ENCODE assay signal across 8 cellular contexts in genomic region chr7:151631149-151631967, GRCh38.
DNase-seq lines count a peak whose midpoint lies in the region; ATAC-seq and TF ChIP-seq lines count a peak whose summit lies in the region.

No MANE protein-coding gene starts in this region.

- DNase-seq in activated naive CD4-positive, alpha-beta T cell treated with anti-CD3 and anti-CD28 coated beads, Interleukin-2, amount 10 ng/mL, durations not matched to agents 7 days and 5 days: no peak
- no peak for DNase-seq in activated naive CD4-positive, alpha-beta T cell treated with Interleukin-2 at 50 U/mL for 16 hours
- peak; percentile 75 for DNase-seq in NCI-H748 (lab: John Stamatoyannopoulos, UW; ENCODE audit: unreplicated experiment)
- DNase-seq in astrocyte of the cerebellum (ENCODE audit: low read depth): no peak
- DNase-seq in kidney tubule cell (ENCODE audit: low spot score): peak; percentile 56
- DNase-seq in activated CD8-positive, alpha-beta memory T cell treated with anti-CD3 and anti-CD28 coated beads, Interleukin-2, amount 50 U/mL, for 4 hours: no peak

- peak overlapping the region; percentile 78 for H3K4me3 ChIP-seq in astrocyte of the cerebellum (ENCODE audit: low read depth, low read length)

- H3K9me3 Mint-ChIP-seq in activated naive CD4-positive, alpha-beta T cell treated with anti-CD3 and anti-CD28 coated beads, Interleukin-2, amount 10 ng/mL, durations not matched to agents 7 days and 5 days: peaks cover 5% of the 10 kb centered on the region
- H3K9me3 Mint-ChIP-seq in stimulated activated naive CD8-positive, alpha-beta T cell treated with anti-CD3 and anti-CD28 coated beads, Interleukin-15, Interleukin-2, amounts not matched to agents 100 ng/mL and 50 ng/mL, for 24 hours: no peaks in the 10 kb centered on the region

- H3K27ac Mint-ChIP-seq in activated naive CD4-positive, alpha-beta T cell treated with anti-CD3 and anti-CD28 coated beads, Interleukin-2, amount 10 ng/mL, durations not matched to agents 7 days and 5 days: peak overlapping the region; percentile 82
- peak overlapping the region; percentile 24 for H3K27ac Mint-ChIP-seq in stimulated activated naive CD8-positive, alpha-beta T cell treated with anti-CD3 and anti-CD28 coated beads, Interleukin-15, Interleukin-2, amounts not matched to agents 100 ng/mL and 50 ng/mL, for 24 hours

- CTCF ChIA-PET in activated naive CD4-positive, alpha-beta T cell treated with anti-CD3 and anti-CD28 coated beads, Interleukin-2, amount 10 ng/mL, durations not matched to agents 7 days and 5 days (lab: Charles Lee): interaction anchor here (0.7 to 3.8 kb wide), 9 partner anchors 9 to 154 kb away, joined by 3 to 26 read pairs (median 5); partner anchors contain the start of gene RHEB

- peak; percentile 39 for TF ChIP-seq CTCF in astrocyte of the cerebellum (IDR thresholded peaks at IDR 0.05; ENCODE audit: low read depth, low read length, missing control alignments)

- ATAC-seq in HG02759 (IDR thresholded peaks at IDR 0.05; ENCODE audit: unreplicated experiment): peak; percentile 30

- H3K4me3 Mint-ChIP-seq in activated naive CD4-positive, alpha-beta T cell treated with anti-CD3 and anti-CD28 coated beads, Interleukin-2, amount 10 ng/mL, durations not matched to agents 7 days and 5 days: peak overlapping the region; percentile 83
- peak overlapping the region; percentile 84 for H3K4me3 Mint-ChIP-seq in stimulated activated naive CD8-positive, alpha-beta T cell treated with anti-CD3 and anti-CD28 coated beads, Interleukin-15, Interleukin-2, amounts not matched to agents 100 ng/mL and 50 ng/mL, for 24 hours

- H3K36me3 Mint-ChIP-seq in activated naive CD4-positive, alpha-beta T cell treated with anti-CD3 and anti-CD28 coated beads, Interleukin-2, amount 10 ng/mL, durations not matched to agents 7 days and 5 days: peaks cover 3% of the 10 kb centered on the region
- no peaks in the 10 kb centered on the region for H3K36me3 Mint-ChIP-seq in stimulated activated naive CD8-positive, alpha-beta T cell treated with anti-CD3 and anti-CD28 coated beads, Interleukin-15, Interleukin-2, amounts not matched to agents 100 ng/mL and 50 ng/mL, for 24 hours (ENCODE audit: low read depth)

- H3K27me3 Mint-ChIP-seq in activated naive CD4-positive, alpha-beta T cell treated with anti-CD3 and anti-CD28 coated beads, Interleukin-2, amount 10 ng/mL, durations not matched to agents 7 days and 5 days: no peaks in the 10 kb centered on the region
- no peaks in the 10 kb centered on the region for H3K27me3 Mint-ChIP-seq in stimulated activated naive CD8-positive, alpha-beta T cell treated with anti-CD3 and anti-CD28 coated beads, Interleukin-15, Interleukin-2, amounts not matched to agents 100 ng/mL and 50 ng/mL, for 24 hours

- in situ Hi-C loops in astrocyte of the cerebellum (cut with HindIII; ENCODE audit: low sequenced_read_pairs): no loop called here

- H3K4me1 Mint-ChIP-seq in activated naive CD4-positive, alpha-beta T cell treated with anti-CD3 and anti-CD28 coated beads, Interleukin-2, amount 10 ng/mL, durations not matched to agents 7 days and 5 days: peaks cover 22% of the 10 kb centered on the region
- peaks cover 29% of the 10 kb centered on the region for H3K4me1 Mint-ChIP-seq in stimulated activated naive CD8-positive, alpha-beta T cell treated with anti-CD3 and anti-CD28 coated beads, Interleukin-15, Interleukin-2, amounts not matched to agents 100 ng/mL and 50 ng/mL, for 24 hours (ENCODE audit: low read depth)

Comparison
In these comparisons a context has a peak if more than half of its experiments do, and no peak if none do; other contexts are left out.
1. DNase-seq: peak in NCI-H748 (single experiment) and kidney tubule cell (single experiment); none in activated naive CD4-positive, alpha-beta T cell treated with anti-CD3 and anti-CD28 coated beads, Interleukin-2, amount 10 ng/mL, durations not matched to agents 7 days and 5 days (single experiment), activated naive CD4-positive, alpha-beta T cell treated with Interleukin-2 at 50 U/mL for 16 hours (single experiment), astrocyte of the cerebellum (single experiment) and activated CD8-positive, alpha-beta memory T cell treated with anti-CD3 and anti-CD28 coated beads, Interleukin-2, amount 50 U/mL, for 4 hours (single experiment).